Comparison of ENCODE assay signal across 8 cellular contexts in the genomic region with DNA sequence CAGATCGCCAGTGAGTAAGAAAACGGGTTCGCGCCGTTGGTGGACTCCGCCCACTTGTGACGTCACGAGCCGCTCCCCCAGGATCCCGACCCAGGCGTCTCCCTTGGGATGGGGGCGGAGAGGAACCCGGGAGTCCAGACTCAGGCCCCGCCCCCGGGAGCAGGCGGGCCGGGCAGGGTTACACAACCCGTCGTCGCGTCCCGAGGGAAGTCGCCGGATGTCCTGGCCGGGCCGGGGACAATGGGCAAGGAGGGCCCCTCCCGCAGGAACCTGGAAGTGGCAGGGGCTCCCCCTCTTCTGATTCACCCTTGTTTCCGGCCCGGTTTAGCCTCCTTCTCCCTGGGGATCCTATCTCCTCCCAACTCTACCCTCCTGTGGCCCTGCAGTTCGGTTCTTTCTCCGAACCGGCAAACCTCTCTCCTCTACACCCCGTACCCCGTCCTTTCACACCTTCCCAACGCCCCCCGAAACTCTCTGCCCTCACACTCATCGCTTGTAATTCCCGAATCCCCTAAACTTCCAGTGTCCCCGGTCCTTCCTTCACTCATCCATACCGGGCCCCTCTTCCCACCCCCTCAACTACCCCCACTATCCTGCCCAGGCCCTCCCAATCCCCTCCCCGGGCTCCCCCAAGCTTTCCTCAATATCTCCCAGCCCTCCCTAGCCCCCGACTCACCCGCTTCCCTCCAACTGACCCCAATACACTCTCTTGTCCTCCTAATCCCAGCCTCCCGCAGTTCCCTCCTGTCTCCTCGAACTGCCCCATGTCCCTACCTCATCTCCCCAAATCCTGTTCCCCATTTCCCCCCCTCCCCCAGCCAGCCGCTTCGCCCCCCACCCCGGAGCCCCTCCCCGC. TPM values are rescaled to one million over a fixed set of nuclear protein-coding genes. Genes with fewer than 3 reads are reported as not detected.
A peak's percentile ranks its signal among the peaks of the same experiment; 100 is the strongest.
DNase-seq lines count a peak whose midpoint lies in the region; ATAC-seq and TF ChIP-seq lines count a peak whose summit lies in the region.

No MANE protein-coding gene starts in this region.

- H3K4me1 ChIP-seq in iPS-18a (ENCODE audit: control insufficient read depth, low read depth, low read length): peaks cover 6% of the 10 kb centered on the region

- H3K9ac ChIP-seq in iPS-18a (ENCODE audit: low read length): peak overlapping the region; percentile 92

- peak overlapping the region; percentile 45 to 46 for H3K4me3 ChIP-seq in cardiac fibroblast (replicated peaks in 1 of 2; ENCODE audit: low read depth in 2 of 2, low read length in 2 of 2)
- peak overlapping the region; percentile 83 for H3K4me3 ChIP-seq in iPS-18a (ENCODE audit: low read length)

- peak; percentile 97 for DNase-seq in GM03348 (ENCODE audit: low spot score)
- DNase-seq in LHCN-M2 (ENCODE audit: low read depth): peak; percentile 90
- peak in 3 of 5 experiments; percentile 19 to 60 (median 31) for DNase-seq in T-helper 2 cell
- peak; percentile 95 to 96 for DNase-seq in cardiac fibroblast (ENCODE audit: low read depth in 2 of 2)
- peak; percentile 96 for DNase-seq in sciatic nerve (ENCODE audit: low spot score)

- H3K36me3 ChIP-seq in iPS-18a (ENCODE audit: control insufficient read depth, low read depth, low read length): no peaks in the 10 kb centered on the region

- ATAC-seq in sciatic nerve: peak; percentile 87
- no peak for ATAC-seq in HG03565 (IDR thresholded peaks at IDR 0.05; ENCODE audit: unreplicated experiment)
- no peak for ATAC-seq in HG03280 (IDR thresholded peaks at IDR 0.05; ENCODE audit: unreplicated experiment)

- peak overlapping the region; percentile 83 for H3K27ac ChIP-seq in iPS-18a (ENCODE audit: low read length)

- intact Hi-C loops in sciatic nerve (cut with DNase I): no loop called here

- TF ChIP-seq CTCF in cardiac fibroblast (IDR thresholded peaks at IDR 0.05; ENCODE audit: low read depth, low read length): no peak

- H3K27me3 ChIP-seq in iPS-18a (ENCODE audit: control insufficient read depth, insufficient read depth, low read length): peaks cover 11% of the 10 kb centered on the region

- no peaks in the 10 kb centered on the region for H3K9me3 ChIP-seq in iPS-18a (ENCODE audit: control insufficient read depth, low read depth, low read length)

RNA-seq across cellular contexts. Expression of a gene that starts 20.0 kb away (rescaled TPM):
- total RNA-seq in LHCN-M2 (2014; rRNA removed) (132 and 148 TPM in 2 replicates), sciatic nerve (58.6 TPM)
- polyA plus RNA-seq in LHCN-M2 (2012): 136 TPM

RNA-seq across cellular contexts. Expression of a gene that starts 24.1 kb away (rescaled TPM):
- total RNA-seq in LHCN-M2 (2014; rRNA removed) (0.32 and 0.34 TPM in 2 replicates), sciatic nerve (3.7 TPM)
- polyA plus RNA-seq in LHCN-M2 (2012): 0.24 TPM

RNA-seq across cellular contexts. Expression of a gene that starts 37.2 kb away (rescaled TPM):
- total RNA-seq in LHCN-M2 (2014; rRNA removed): 21.4 and 24.6 TPM in 2 replicates
- 10.0 TPM for polyA plus RNA-seq in LHCN-M2 (2012)
- total RNA-seq in sciatic nerve: 2.3 TPM

RNA-seq across cellular contexts. Expression of a gene that starts 38.8 kb away (rescaled TPM):
- total RNA-seq in LHCN-M2 (2014; rRNA removed) (0.64 and 0.92 TPM in 2 replicates), sciatic nerve (20.7 TPM)
- polyA plus RNA-seq in LHCN-M2 (2012): 3.8 TPM

RNA-seq across cellular contexts. Expression of a gene that starts 53.2 kb away (rescaled TPM):
- total RNA-seq in LHCN-M2 (2014; rRNA removed) (22.9 and 39.7 TPM in 2 replicates), sciatic nerve (4.0 TPM)
- polyA plus RNA-seq in LHCN-M2 (2012): 39.6 TPM

Comparison
In these comparisons a context has a peak if more than half of its experiments do, and no peak if none do; other contexts are left out.
1. DNase-seq: peak in every context shown above with its lines; median percentile 97 in GM03348; 96 in sciatic nerve; 96 in cardiac fibroblast; 90 in LHCN-M2; 31 in T-helper 2 cell.